Comparison of ENCODE assay signal across 12 cellular contexts in the genomic region with DNA sequence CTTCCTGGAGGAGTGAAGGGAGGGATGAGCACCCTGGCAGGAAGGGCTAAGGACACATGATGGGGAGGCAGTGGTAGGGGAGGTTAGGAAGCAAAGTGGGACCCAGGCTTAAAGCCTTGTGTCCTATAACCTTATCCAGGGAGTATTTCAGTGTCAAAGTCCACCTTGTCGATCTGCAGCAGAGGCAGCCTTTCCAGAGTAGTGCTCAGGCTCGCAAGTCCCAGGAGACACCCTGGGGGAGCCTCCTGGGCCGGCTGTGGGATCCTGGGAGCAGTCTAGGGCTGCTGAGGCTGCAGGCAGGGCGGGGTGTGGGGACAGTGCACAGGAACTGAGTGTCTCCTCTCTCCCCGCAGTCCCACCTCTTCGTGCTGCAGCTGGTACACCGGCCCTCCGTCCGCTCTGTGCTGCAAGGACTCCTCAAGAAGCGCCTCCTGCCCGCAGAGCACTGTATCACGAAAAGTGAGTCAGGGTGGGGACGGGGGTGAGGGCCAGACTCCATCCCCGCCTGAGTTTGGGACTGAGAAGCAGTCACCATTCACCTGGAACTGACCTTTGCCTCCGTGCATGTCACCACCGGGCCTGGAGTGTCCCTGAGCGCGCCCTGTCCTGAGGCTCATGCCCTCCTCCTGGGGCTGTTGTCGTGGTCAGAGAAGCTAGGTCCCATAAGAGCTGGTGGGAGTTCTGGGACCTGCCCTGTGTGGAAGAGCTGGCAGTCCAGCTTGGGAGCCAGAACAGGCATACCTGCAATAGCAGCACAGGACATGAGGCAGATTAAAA. TPM values are rescaled to one million over a fixed set of nuclear protein-coding genes. Genes with fewer than 3 reads are reported as not detected.
DNase-seq lines count a peak whose midpoint lies in the region; TF ChIP-seq lines count a peak whose summit lies in the region.
"Had no signal": no experiment of that assay in that cellular context is flagged by ENCODE, and none has a peak within 500 bp of the region (broad histone marks: within the 10 kb centered on the region; RNA-seq: fewer than 3 reads in every experiment).

No MANE protein-coding gene starts in this region.

- no peak overlapping the region for H2AFZ ChIP-seq in GM23248
- no peak overlapping the region for H2AFZ ChIP-seq in neuronal stem cell (ENCODE audit: low read length)

- no peak overlapping the region for H2BK5ac ChIP-seq in neuronal stem cell (ENCODE audit: low read length)

- intact Hi-C loops in activated T-helper 2 cell treated with anti-CD3 and anti-CD28 coated beads, Interferon-gamma antibody, Interleukin-2, Interleukin-4, amounts not matched to agents 10 μg/mL and 5 μg/mL and 100 μg/mL, durations not matched to agents 14 hours and 24 hours and 36 hours (cut with micrococcal nuclease): no loop called here
- intact Hi-C loops in activated CD4-positive, alpha-beta T cell treated with anti-CD3 and anti-CD28 coated beads, Interleukin-2, amount 10 ng/mL, durations not matched to agents 24 days and 14 days (cut with micrococcal nuclease): no loop called here

- H4K20me1 ChIP-seq in GM23248 (ENCODE audit: insufficient read depth): no peaks in the 10 kb centered on the region

- H3K9me3 ChIP-seq in GM23248 (ENCODE audit: low read depth): no peaks in the 10 kb centered on the region
- no peaks in the 10 kb centered on the region for H3K9me3 ChIP-seq in HEK293 (ENCODE audit: control insufficient read depth, insufficient read depth, low read depth, low read length)
- no peaks in the 10 kb centered on the region for H3K9me3 ChIP-seq in neuronal stem cell (replicated peaks in 1 of 2; ENCODE audit: control insufficient read depth in 2 of 2, insufficient read depth in 1 of 2, low read depth in 1 of 2, low read length in 2 of 2)

- H3K27me3 Mint-ChIP-seq in brain: no peaks in the 10 kb centered on the region
- no peaks in the 10 kb centered on the region for H3K27me3 Mint-ChIP-seq in activated T-helper 2 cell treated with anti-CD3 and anti-CD28 coated beads, Interferon-gamma antibody, Interleukin-2, Interleukin-4, amounts not matched to agents 10 μg/mL and 5 μg/mL and 100 μg/mL, durations not matched to agents 14 hours and 24 hours and 36 hours (ENCODE audit: low read depth)
- H3K27me3 Mint-ChIP-seq in activated CD4-positive, alpha-beta T cell treated with anti-CD3 and anti-CD28 coated beads, Interleukin-2, amount 10 ng/mL, durations not matched to agents 24 days and 14 days: no peaks in the 10 kb centered on the region
- H3K27me3 Mint-ChIP-seq: CD8-positive, alpha-beta memory T cell had no signal

- peaks cover 77% of the 10 kb centered on the region for H3K36me3 Mint-ChIP-seq in brain
- peaks cover 80% of the 10 kb centered on the region for H3K36me3 Mint-ChIP-seq in activated T-helper 2 cell treated with anti-CD3 and anti-CD28 coated beads, Interferon-gamma antibody, Interleukin-2, Interleukin-4, amounts not matched to agents 10 μg/mL and 5 μg/mL and 100 μg/mL, durations not matched to agents 14 hours and 24 hours and 36 hours (ENCODE audit: low read depth)
- peaks cover 49% of the 10 kb centered on the region for H3K36me3 Mint-ChIP-seq in activated CD4-positive, alpha-beta T cell treated with anti-CD3 and anti-CD28 coated beads, Interleukin-2, amount 10 ng/mL, durations not matched to agents 24 days and 14 days (ENCODE audit: low read depth)

- H3K79me2 ChIP-seq in GM23248 (ENCODE audit: insufficient read depth): peaks cover 9% of the 10 kb centered on the region

- peak overlapping the region; percentile 76 for H3K4ac ChIP-seq in neuronal stem cell (ENCODE audit: low read length)

- H3F3A ChIP-seq in GM23248 (ENCODE audit: insufficient read depth): peaks cover 42% of the 10 kb centered on the region

- no peaks in the 10 kb centered on the region for H3K9me3 Mint-ChIP-seq in brain
- no peaks in the 10 kb centered on the region for H3K9me3 Mint-ChIP-seq in activated T-helper 2 cell treated with anti-CD3 and anti-CD28 coated beads, Interferon-gamma antibody, Interleukin-2, Interleukin-4, amounts not matched to agents 10 μg/mL and 5 μg/mL and 100 μg/mL, durations not matched to agents 14 hours and 24 hours and 36 hours
- no peaks in the 10 kb centered on the region for H3K9me3 Mint-ChIP-seq in activated CD4-positive, alpha-beta T cell treated with anti-CD3 and anti-CD28 coated beads, Interleukin-2, amount 10 ng/mL, durations not matched to agents 24 days and 14 days
- H3K9me3 Mint-ChIP-seq: CD8-positive, alpha-beta memory T cell had no signal

- H3K4me1 ChIP-seq in GM23248 (ENCODE audit: insufficient read depth): peaks cover 23% of the 10 kb centered on the region
- H3K4me1 ChIP-seq in HEK293 (ENCODE audit: control insufficient read depth, insufficient read depth, low read length): no peaks in the 10 kb centered on the region
- no peaks in the 10 kb centered on the region for H3K4me1 ChIP-seq in neuronal stem cell (ENCODE audit: control insufficient read depth in 2 of 2, insufficient read depth in 1 of 2, low read depth in 1 of 2, low read length in 2 of 2)

- peaks cover 7% of the 10 kb centered on the region for H3K79me1 ChIP-seq in neuronal stem cell (ENCODE audit: low read depth, low read length)

- WGBS in GM23248 (ENCODE audit: low coverage in 1 of 2, low lambda C conversion rate in 2 of 2, missing lambda C conversion rate in 2 of 2), 2 experiments: 91 to 92% methylated on average over 19 of the region's 19 CpGs
- no CpG with 5 or more reads among the region's 19 CpGs for WGBS in neuronal stem cell (ENCODE audit: extremely low coverage in 2 of 2, insufficient read length in 2 of 2, insufficient replicate concordance in 1 of 2), 2 donors

- H3K36me3 ChIP-seq in GM23248 (ENCODE audit: low read depth) (peaks cover 20% of the 10 kb centered on the region), HEK293 (ENCODE audit: control insufficient read depth in 2 of 2, insufficient read depth in 1 of 2, low read length in 2 of 2) (peaks cover 0 to 89% of the 10 kb centered on the region in 2 experiments; a peak in 2 of 3 replicates), neuronal stem cell (replicated peaks in 1 of 2; ENCODE audit: control insufficient read depth in 2 of 2, insufficient read depth in 2 of 2, low read length in 2 of 2) (peaks cover 86 to 97% of the 10 kb centered on the region in 2 donors)

- H3K18ac ChIP-seq in neuronal stem cell (ENCODE audit: low read length): no peak overlapping the region

- no peak overlapping the region for H3K9ac ChIP-seq in GM23248
- no peak overlapping the region for H3K9ac ChIP-seq in neuronal stem cell (ENCODE audit: low read depth, low read length, poor library complexity)

- no peak overlapping the region for H2BK12ac ChIP-seq in neuronal stem cell (ENCODE audit: low read length)

- peak overlapping the region; percentile 88 for H3K23ac ChIP-seq in neuronal stem cell (ENCODE audit: low read depth, low read length, poor library complexity)

- H3K27ac ChIP-seq in GM23248 (peak overlapping the region; percentile 98; the same call in 1 of the 2 replicates), HEK293 (ENCODE audit: extremely low read depth, low read depth, low read length) (no peak overlapping the region), neuronal stem cell (replicated peaks; ENCODE audit: low read length) (no peak overlapping the region)

- no peaks in the 10 kb centered on the region for H3K9me2 ChIP-seq in GM23248 (ENCODE audit: insufficient read depth)

- no peak overlapping the region for H3K4me3 ChIP-seq in GM23248
- no peak overlapping the region for H3K4me3 ChIP-seq in HEK293 (ENCODE audit: low read depth, low read length)
- H3K4me3 ChIP-seq in neuronal stem cell (ENCODE audit: low read length in 2 of 2): no peak overlapping the region

- no peak for DNase-seq in GM23248
- DNase-seq in neuronal stem cell (ENCODE audit: low spot score): no peak
- no peak for DNase-seq in activated T-helper 2 cell treated with anti-CD3 and anti-CD28 coated beads, Interferon-gamma antibody, Interleukin-2, Interleukin-4, amounts not matched to agents 10 μg/mL and 5 μg/mL and 100 μg/mL, durations not matched to agents 14 hours and 24 hours and 36 hours (ENCODE audit: low spot score)
- no peak for DNase-seq in activated CD4-positive, alpha-beta T cell treated with anti-CD3 and anti-CD28 coated beads, Interleukin-2, amount 10 ng/mL, durations not matched to agents 24 days and 14 days
- no peak for DNase-seq in NCI-H146 (lab: John Stamatoyannopoulos, UW)
- DNase-seq: CD8-positive, alpha-beta memory T cell; DND-41; GDM1; MV-4-11; NCI-H1436 treated with DMSO at 0.1 percent for 48 hours had no signal

- H3K14ac ChIP-seq in neuronal stem cell (ENCODE audit: low read length): no peak overlapping the region

- POLR2A ChIA-PET in HEK293 (lab: Yijun Ruan, JAX): no interaction called here

- no peak overlapping the region for H4K8ac ChIP-seq in neuronal stem cell (ENCODE audit: low read depth, low read length)

- no peak overlapping the region for H3K4me3 Mint-ChIP-seq in brain
- no peak overlapping the region for H3K4me3 Mint-ChIP-seq in activated T-helper 2 cell treated with anti-CD3 and anti-CD28 coated beads, Interferon-gamma antibody, Interleukin-2, Interleukin-4, amounts not matched to agents 10 μg/mL and 5 μg/mL and 100 μg/mL, durations not matched to agents 14 hours and 24 hours and 36 hours (ENCODE audit: low read depth)
- H3K4me3 Mint-ChIP-seq in activated CD4-positive, alpha-beta T cell treated with anti-CD3 and anti-CD28 coated beads, Interleukin-2, amount 10 ng/mL, durations not matched to agents 24 days and 14 days: no peak overlapping the region
- H3K4me3 Mint-ChIP-seq: CD8-positive, alpha-beta memory T cell had no signal

- in situ Hi-C loops in GM23248 (cut with MboI): no loop called here

- no peak overlapping the region for H4K91ac ChIP-seq in neuronal stem cell (ENCODE audit: low read depth, low read length, poor library complexity)

- H3K27me3 ChIP-seq in GM23248 (replicated peaks; ENCODE audit: insufficient read depth): no peaks in the 10 kb centered on the region
- H3K27me3 ChIP-seq in neuronal stem cell (ENCODE audit: control insufficient read depth in 3 of 3, insufficient read depth in 3 of 3, low read depth in 1 of 3, low read length in 3 of 3): no peaks in the 10 kb centered on the region

- H3K4me1 Mint-ChIP-seq in brain: peaks cover 4% of the 10 kb centered on the region
- peaks cover 6% of the 10 kb centered on the region for H3K4me1 Mint-ChIP-seq in activated T-helper 2 cell treated with anti-CD3 and anti-CD28 coated beads, Interferon-gamma antibody, Interleukin-2, Interleukin-4, amounts not matched to agents 10 μg/mL and 5 μg/mL and 100 μg/mL, durations not matched to agents 14 hours and 24 hours and 36 hours (ENCODE audit: low read depth)
- H3K4me1 Mint-ChIP-seq in activated CD4-positive, alpha-beta T cell treated with anti-CD3 and anti-CD28 coated beads, Interleukin-2, amount 10 ng/mL, durations not matched to agents 24 days and 14 days: peaks cover 16% of the 10 kb centered on the region
- H3K4me1 Mint-ChIP-seq: CD8-positive, alpha-beta memory T cell had no signal

- peak overlapping the region in 3 of 5 experiments; percentile 22 to 85 (median 56) for H3K27ac Mint-ChIP-seq in brain
- H3K27ac Mint-ChIP-seq in activated T-helper 2 cell treated with anti-CD3 and anti-CD28 coated beads, Interferon-gamma antibody, Interleukin-2, Interleukin-4, amounts not matched to agents 10 μg/mL and 5 μg/mL and 100 μg/mL, durations not matched to agents 14 hours and 24 hours and 36 hours: no peak overlapping the region
- no peak overlapping the region for H3K27ac Mint-ChIP-seq in activated CD4-positive, alpha-beta T cell treated with anti-CD3 and anti-CD28 coated beads, Interleukin-2, amount 10 ng/mL, durations not matched to agents 24 days and 14 days

- TF ChIP-seq CTCF in HEK293 (tag by site-specific recombination; IDR thresholded peaks at IDR 0.05) (no peak), brain (conservative IDR thresholded peaks at IDR 0.05) (no peak)

- no peak overlapping the region for H3K4me2 ChIP-seq in GM23248 (ENCODE audit: unreplicated experiment)
- no peak overlapping the region for H3K4me2 ChIP-seq in neuronal stem cell (ENCODE audit: insufficient read depth, low read length, poor library complexity, severe bottlenecking)

- no peak overlapping the region for H2AK5ac ChIP-seq in neuronal stem cell (ENCODE audit: low read depth, low read length)

- CTCF ChIA-PET in HEK293 (lab: Yijun Ruan, JAX): no interaction called here

- no peak overlapping the region for H2BK120ac ChIP-seq in neuronal stem cell (ENCODE audit: low read depth, low read length)

- H2BK15ac ChIP-seq in neuronal stem cell (ENCODE audit: low read length): no peak overlapping the region

RNA-seq across cellular contexts. Expression of a gene that starts 45.3 kb away (rescaled TPM):
- total RNA-seq in GM23248 (2014; rRNA removed; shearing (Covaris generic)): 18.7 and 24.6 TPM in 2 replicates
- polyA plus RNA-seq in GM23248 (2016; fragmentation: Nextera tagmentation; extraction: Ambion mirVana): 45.5 and 50.8 TPM in 2 replicates
- 142 TPM for polyA plus RNA-seq in brain (ENCODE audit: insufficient read depth, low read depth, low replicate concordance)
- 42.1 TPM for polyA plus RNA-seq in neuronal stem cell (2013, experiment 1 of 2)
- polyA plus RNA-seq in neuronal stem cell (2013, experiment 2 of 2): 42.3 TPM
- total RNA-seq in activated T-helper 2 cell treated with anti-CD3 and anti-CD28 coated beads, Interferon-gamma antibody, Interleukin-2, Interleukin-4, amounts not matched to agents 10 μg/mL and 5 μg/mL and 100 μg/mL, durations not matched to agents 14 hours and 24 hours and 36 hours: 119 and 120 TPM in 2 replicates
- total RNA-seq in activated CD4-positive, alpha-beta T cell treated with anti-CD3 and anti-CD28 coated beads, Interleukin-2, amount 10 ng/mL, durations not matched to agents 24 days and 14 days: 157 and 161 TPM in 2 replicates

Comparison
In these comparisons a context has a peak if more than half of its experiments do, and no peak if none do; other contexts are left out.
1. H3K27ac Mint-ChIP-seq: peak in brain (3 of 5); none in activated T-helper 2 cell treated with anti-CD3 and anti-CD28 coated beads, Interferon-gamma antibody, Interleukin-2, Interleukin-4, amounts not matched to agents 10 μg/mL and 5 μg/mL and 100 μg/mL, durations not matched to agents 14 hours and 24 hours and 36 hours (single experiment) and activated CD4-positive, alpha-beta T cell treated with anti-CD3 and anti-CD28 coated beads, Interleukin-2, amount 10 ng/mL, durations not matched to agents 24 days and 14 days (single experiment).